22 cellular contexts compared by ENCODE assay signal in genomic region chr3:7734456-7734855, GRCh38.
"Had no signal": no experiment of that assay in that cellular context is flagged by ENCODE, and none has a peak within 500 bp of the region (broad histone marks: within the 10 kb centered on the region; RNA-seq: fewer than 3 reads in every experiment).

No MANE protein-coding gene starts in this region.

- H3K36me3 ChIP-seq: esophagus squamous epithelium, heart right ventricle, sigmoid colon, thoracic aorta, WERI-Rb-1 had no signal

- H3K4me1 ChIP-seq: esophagus squamous epithelium, heart right ventricle, sigmoid colon had no signal

- H3K27me3 ChIP-seq: esophagus squamous epithelium, sigmoid colon had no signal

- H3K4me3 ChIP-seq: esophagus squamous epithelium, heart right ventricle, sigmoid colon, smooth muscle cell, thoracic aorta had no signal

- H3K27ac ChIP-seq: esophagus squamous epithelium, heart right ventricle, sigmoid colon, thoracic aorta, WERI-Rb-1 had no signal

- H3K9me3 ChIP-seq: esophagus squamous epithelium, heart right ventricle, sigmoid colon, thoracic aorta had no signal

- FAIRE-seq: TTC549 had no signal

- H3K4me2 ChIP-seq: smooth muscle cell had no signal

- DNase-seq: activated CD4-positive, alpha-beta T cell treated with anti-CD3 and anti-CD28 coated beads, Interleukin-2, amount 10 ng/mL, durations not matched to agents 7 days and 5 days; activated CD4-positive, CD25-positive, alpha-beta regulatory T cell treated with anti-CD3 and anti-CD28 coated beads, Interleukin-2, amount 50 U/mL, for 72 hours; activated CD8-positive, alpha-beta T cell treated with anti-CD3 and anti-CD28 coated beads, Interleukin-2, amount 10 ng/mL, durations not matched to agents 7 days and 5 days; activated gamma-delta T cell; anterior cingulate cortex; effector CD8-positive, alpha-beta T cell; esophagus squamous epithelium; foreskin fibroblast; heart right ventricle; left ventricle myocardium superior; midbrain; natural killer cell; retina; sigmoid colon; stimulated activated CD4-positive, alpha-beta T cell treated with anti-CD3 and anti-CD28 coated beads, Interleukin-15, amount 100 ng/mL, for 24 hours; stimulated activated CD8-positive, alpha-beta memory T cell treated with anti-CD3 and anti-CD28 coated beads, Interleukin-4, amount 100 ng/mL, for 48 hours; stimulated activated naive B cell treated with anti-CD40 and anti-IgM and Interleukin-4, amounts not matched to agents 10 μg/mL and 1 μg/mL and 100 μg/mL, for 72 hours; T-helper 1 cell; WERI-Rb-1 had no signal
